Comparison of ENCODE assay signal across 1 cellular context in genomic region chr2:88090446-88091283, GRCh38.
TF ChIP-seq lines count a peak whose summit lies in the region.

No MANE protein-coding gene starts in this region.

TF ChIP-seq in endothelial cell of umbilical vein, 7 proteins besides CTCF, POLR2A, EP300 and RAD21:
- TF ChIP-seq EZH2 (IDR thresholded peaks at IDR 0.05; ENCODE audit: borderline replicate concordance, low read depth, low read length, severe bottlenecking) (no peak), POLR2AphosphoS5 (IDR thresholded peaks at IDR 0.05; ENCODE audit: insufficient read depth, low read depth, low read length) (no peak), FOS (IDR thresholded peaks at IDR 0.05; ENCODE audit: borderline replicate concordance, insufficient read depth, low read length) (no peak), MAX (IDR thresholded peaks at IDR 0.05; ENCODE audit: insufficient read depth, insufficient read length) (no peak), GATA2 (IDR thresholded peaks at IDR 0.05; ENCODE audit: insufficient read depth, insufficient read length, low read depth, low read length) (no peak), JUN (IDR thresholded peaks at IDR 0.05; ENCODE audit: borderline replicate concordance, insufficient read depth, insufficient read length, low read depth) (no peak), MYC (IDR thresholded peaks at IDR 0.05; ENCODE audit: low read depth, low read length) (no peak)
TF ChIP-seq in endothelial cell of umbilical vein: peak in this region for 0.
